Comparison of ENCODE assay signal across 8 cellular contexts in genomic region chr22:21650823-21651520, GRCh38. TPM values are rescaled to one million over a fixed set of nuclear protein-coding genes. Genes with fewer than 3 reads are reported as not detected.
DNase-seq lines count a peak whose midpoint lies in the region; ATAC-seq and TF ChIP-seq lines count a peak whose summit lies in the region.

No MANE protein-coding gene starts in this region.

- POLR2A ChIA-PET in SK-N-SH (lab: Yijun Ruan, JAX): interaction anchor here (1.5 kb wide), 2 partner anchors 9 to 15 kb away, joined by 6 read pairs; partner anchors contain the start of genes PPIL2 and SDF2L1

- no peaks in the 10 kb centered on the region for H3K27me3 Mint-ChIP-seq in activated T-cell treated with anti-CD3 and anti-CD28 coated beads, Interleukin-2, amount 50 U/mL, for 4 hours (ENCODE audit: low read depth)

- peak overlapping the region; percentile 86 for H3K4me3 Mint-ChIP-seq in activated T-cell treated with anti-CD3 and anti-CD28 coated beads, Interleukin-2, amount 50 U/mL, for 4 hours

- no peaks in the 10 kb centered on the region for H3K9me3 ChIP-seq in SK-N-SH
- H3K9me3 ChIP-seq in heart left ventricle: no peaks in the 10 kb centered on the region
- H3K9me3 ChIP-seq in stomach: no peaks in the 10 kb centered on the region

- H3K9ac ChIP-seq in SK-N-SH: peak overlapping the region; percentile 83

- TF ChIP-seq CTCF in SK-N-SH (IDR thresholded peaks at IDR 0.05) (no peak), heart left ventricle (IDR thresholded peaks at IDR 0.05) (no peak), stomach (IDR thresholded peaks at IDR 0.05) (no peak)

- H3K36me3 ChIP-seq in SK-N-SH (replicated peaks in 1 of 2; ENCODE audit: control insufficient read depth in 1 of 2, insufficient read depth in 2 of 2, low read length in 1 of 2) (peaks cover 0 to 8% of the 10 kb centered on the region in 2 experiments), heart left ventricle (peaks cover 0 to 22% (median 0%) of the 10 kb centered on the region in 9 donors), stomach (peaks cover 0 to 29% (median 15%) of the 10 kb centered on the region in 4 donors)

- peak overlapping the region; percentile 98 for H2AFZ ChIP-seq in SK-N-SH (ENCODE audit: low read depth)

- CTCF ChIA-PET in SK-N-SH (lab: Yijun Ruan, JAX): interaction anchor here (0.9 to 3.8 kb wide), 2 partner anchors 8 to 22 kb away, joined by 4 to 23 read pairs; partner anchors contain the start of gene SDF2L1

- WGBS in SK-N-SH (ENCODE audit: low lambda C conversion rate): 35% methylated on average over 6 of the region's 6 CpGs
- 10 to 19% (median 15%) methylated on average over 6 of the region's 6 CpGs for WGBS in heart left ventricle, 4 donors
- 10 to 27% (median 11%) methylated on average over 6 of the region's 6 CpGs for WGBS in stomach, 5 donors

- DNase-seq in activated T-cell treated with anti-CD3 and anti-CD28 coated beads, Interleukin-2, amount 50 U/mL, for 4 hours: no peak
- DNase-seq in activated T-cell treated with anti-CD3 and anti-CD28 coated beads, Interleukin-2, amount 50 U/mL, for 1 hour: no peak
- DNase-seq in SK-N-SH (no peak), heart left ventricle (no peak), stomach (no peak), occipital lobe (lab: John Stamatoyannopoulos, UW) (no peak)

- no peaks in the 10 kb centered on the region for H4K20me1 ChIP-seq in SK-N-SH (ENCODE audit: insufficient read depth)

- no peaks in the 10 kb centered on the region for H3K9me3 Mint-ChIP-seq in activated T-cell treated with anti-CD3 and anti-CD28 coated beads, Interleukin-2, amount 50 U/mL, for 4 hours

- H3K9me2 ChIP-seq in SK-N-SH: no peaks in the 10 kb centered on the region

- peak overlapping the region; percentile 100 for H3K4me2 ChIP-seq in SK-N-SH

- peaks cover 9% of the 10 kb centered on the region for H3K36me3 Mint-ChIP-seq in activated T-cell treated with anti-CD3 and anti-CD28 coated beads, Interleukin-2, amount 50 U/mL, for 4 hours (ENCODE audit: insufficient read depth)

- H3K4me1 ChIP-seq in SK-N-SH (ENCODE audit: control insufficient read depth in 1 of 2, insufficient read depth in 2 of 2, low read depth in 1 of 2, low read length in 1 of 2) (peaks cover 8 to 20% of the 10 kb centered on the region in 2 experiments; a peak in 2 of 4 replicates), heart left ventricle (peaks cover 0 to 30% (median 18%) of the 10 kb centered on the region in 12 donors), stomach (peaks cover 15 to 35% (median 33%) of the 10 kb centered on the region in 4 donors)

- H3K4me1 Mint-ChIP-seq in activated T-cell treated with anti-CD3 and anti-CD28 coated beads, Interleukin-2, amount 50 U/mL, for 4 hours (ENCODE audit: low read depth): peaks cover 19% of the 10 kb centered on the region

- H3K27ac ChIP-seq in SK-N-SH (ENCODE audit: low read depth in 2 of 2, low read length in 1 of 2) (peak overlapping the region; percentile 63 to 67), heart left ventricle (no peak overlapping the region), stomach (peak overlapping the region in 2 of 5 donors; percentile 31 to 54)

- H3F3A ChIP-seq in SK-N-SH (replicated peaks; ENCODE audit: insufficient read depth): peaks cover 2% of the 10 kb centered on the region

- H3K4me3 ChIP-seq in SK-N-SH (ENCODE audit: low read depth in 2 of 2, low read length in 1 of 2): peak overlapping the region; percentile 71 to 95
- H3K4me3 ChIP-seq in heart left ventricle: peak overlapping the region in 10 of 12 donors; percentile 46 to 83 (median 62)
- H3K4me3 ChIP-seq in stomach: peak overlapping the region; percentile 48 to 75 (median 59)

- peak in 1 of 2 donors; percentile 6 for ATAC-seq in activated T-cell treated with anti-CD3 and anti-CD28 coated beads, Interleukin-2, amount 50 U/mL, for 4 hours
- ATAC-seq in heart left ventricle (peak; percentile 17 to 35 (median 33)), HG02763 (IDR thresholded peaks at IDR 0.05; ENCODE audit: unreplicated experiment) (no peak), GM18861 (IDR thresholded peaks at IDR 0.05; ENCODE audit: unreplicated experiment) (no peak)

- no peak for TF ChIP-seq RAD21 in SK-N-SH (IDR thresholded peaks at IDR 0.05; ENCODE audit: low read length)

- H3K27me3 ChIP-seq in SK-N-SH (ENCODE audit: insufficient read depth) (no peaks in the 10 kb centered on the region), heart left ventricle (no peaks in the 10 kb centered on the region), stomach (peaks cover 0 to 3% (median 0%) of the 10 kb centered on the region in 3 donors)

- TF ChIP-seq POLR2A in heart left ventricle (IDR thresholded peaks at IDR 0.05): no peak
- TF ChIP-seq POLR2A in stomach (IDR thresholded peaks at IDR 0.05): no peak

- intact Hi-C loops in heart left ventricle (cut with DNase I): loop anchor here in 1 of 10 donors (5.0 kb wide), 1 partner anchor 49 kb away; no protein-coding TSS in a partner anchor
- intact Hi-C loops in stomach (cut with DNase I; ENCODE audit: low total_unique reads): no loop called here

- H3K79me2 ChIP-seq in SK-N-SH (ENCODE audit: insufficient read depth): peaks cover 15% of the 10 kb centered on the region

- TF ChIP-seq EP300 in SK-N-SH (IDR thresholded peaks at IDR 0.05; ENCODE audit: borderline replicate concordance in 1 of 2, low read depth in 1 of 2, low read length in 1 of 2) (no peak), stomach (IDR thresholded peaks at IDR 0.05) (no peak)

TF ChIP-seq in SK-N-SH, 30 proteins besides CTCF, POLR2A, EP300 and RAD21 (continues in another document):
- TF ChIP-seq MAX (IDR thresholded peaks at IDR 0.05; ENCODE audit: low read depth): no peak
- TF ChIP-seq PBX3 (IDR thresholded peaks at IDR 0.05): no peak
- no peak for TF ChIP-seq ELF1 (IDR thresholded peaks at IDR 0.05)
- TF ChIP-seq RCOR1 (IDR thresholded peaks at IDR 0.05; ENCODE audit: low read length): no peak
- TF ChIP-seq GABPA (IDR thresholded peaks at IDR 0.05; ENCODE audit: low read depth): no peak
- TF ChIP-seq FOXJ3 (CRISPR knock-in tag; IDR thresholded peaks at IDR 0.05): no peak
- TF ChIP-seq GATA2 (CRISPR knock-in tag; IDR thresholded peaks at IDR 0.05): no peak
- no peak for TF ChIP-seq NFIC (IDR thresholded peaks at IDR 0.05; ENCODE audit: borderline replicate concordance)

RNA-seq across cellular contexts. Expression of gene SDF2L1, which starts 8.9 kb away (rescaled TPM):
- total RNA-seq in activated T-cell treated with anti-CD3 and anti-CD28 coated beads, Interleukin-2, amount 50 U/mL, for 4 hours: 100 to 1,000 TPM; 151 to 173 (median 163) TPM
- 52.2 and 60.9 TPM in 2 replicates for polyA plus RNA-seq in SK-N-SH (2012; rRNA removed)
- polyA plus RNA-seq in SK-N-SH (2012; cell fraction: cytosol; rRNA removed): 29.9 and 44.0 TPM in 2 replicates
- polyA plus RNA-seq in SK-N-SH (2012; cell fraction: nucleus; rRNA removed): 17.1 and 27.1 TPM in 2 replicates
- 10 to 100 TPM; 14.1 to 54.1 (median 24.5) TPM for total RNA-seq in heart left ventricle
- polyA plus RNA-seq in heart left ventricle: 100 to 1,000 TPM in 1 of 2 donors, 10 to 100 TPM in 1; 22.7 to 226 TPM
- total RNA-seq in stomach: 100 to 1,000 TPM in 1 of 5 donors, 10 to 100 TPM in 2, 1 to 10 TPM in 1, not detected in 1; 4.0 to 101 (median 24.2) TPM
- 10 to 100 TPM; 36.4 to 42.7 (median 39.0) TPM for polyA plus RNA-seq in stomach
- 4.7 TPM for total RNA-seq in occipital lobe

RNA-seq across cellular contexts. Expression of gene PPIL2, which starts 14.8 kb away (rescaled TPM):
- 10 to 100 TPM; 40.0 to 44.7 (median 40.0) TPM for total RNA-seq in activated T-cell treated with anti-CD3 and anti-CD28 coated beads, Interleukin-2, amount 50 U/mL, for 4 hours
- polyA plus RNA-seq in SK-N-SH (2012; rRNA removed) (76.2 and 85.1 TPM in 2 replicates), heart left ventricle (10 to 100 TPM; 23.2 to 25.8 TPM), stomach (10 to 100 TPM; 20.6 to 36.0 (median 22.3) TPM)
- polyA plus RNA-seq in SK-N-SH (2012; cell fraction: cytosol; rRNA removed): 29.3 and 38.8 TPM in 2 replicates
- 289 and 297 TPM in 2 replicates for polyA plus RNA-seq in SK-N-SH (2012; cell fraction: nucleus; rRNA removed)
- total RNA-seq in heart left ventricle (10 to 100 TPM; 13.5 to 31.0 (median 23.8) TPM), stomach (10 to 100 TPM; 35.0 to 77.9 (median 51.1) TPM), occipital lobe (24.3 TPM)

RNA-seq across cellular contexts. Expression of gene CCDC116, which starts 18.4 kb away (rescaled TPM):
- 1 to 10 TPM in 1 of 3 donors, under 1 TPM in 2; 0.73 to 1.3 (median 0.86) TPM for total RNA-seq in activated T-cell treated with anti-CD3 and anti-CD28 coated beads, Interleukin-2, amount 50 U/mL, for 4 hours
- 0.28 and 0.31 TPM in 2 replicates for polyA plus RNA-seq in SK-N-SH (2012; rRNA removed)
- 0.08 and 0.09 TPM in 2 replicates for polyA plus RNA-seq in SK-N-SH (2012; cell fraction: cytosol; rRNA removed)
- 1.6 and 2.5 TPM in 2 replicates for polyA plus RNA-seq in SK-N-SH (2012; cell fraction: nucleus; rRNA removed)
- 1 to 10 TPM in 1 of 9 donors, under 1 TPM in 4, not detected in 4; 0.18 to 1.3 (median 0.26) TPM for total RNA-seq in heart left ventricle
- under 1 TPM; 0.19 to 0.27 TPM for polyA plus RNA-seq in heart left ventricle
- not detected for total RNA-seq in stomach
- under 1 TPM in 2 of 3 donors, not detected in 1; 0.25 to 0.48 TPM for polyA plus RNA-seq in stomach
- total RNA-seq in occipital lobe: 0.16 TPM

RNA-seq across cellular contexts. Expression of gene YDJC, which starts 21.1 kb away (rescaled TPM):
- total RNA-seq in activated T-cell treated with anti-CD3 and anti-CD28 coated beads, Interleukin-2, amount 50 U/mL, for 4 hours: 10 to 100 TPM; 74.5 to 91.5 (median 91.4) TPM
- 37.4 and 39.9 TPM in 2 replicates for polyA plus RNA-seq in SK-N-SH (2012; rRNA removed)
- polyA plus RNA-seq in SK-N-SH (2012; cell fraction: cytosol; rRNA removed): 18.4 and 31.5 TPM in 2 replicates
- polyA plus RNA-seq in SK-N-SH (2012; cell fraction: nucleus; rRNA removed): 56.0 and 94.8 TPM in 2 replicates
- total RNA-seq in heart left ventricle: 10 to 100 TPM in 2 of 9 donors, 1 to 10 TPM in 7; 3.0 to 19.8 (median 5.4) TPM
- polyA plus RNA-seq in heart left ventricle: 10 to 100 TPM in 1 of 2 donors, 1 to 10 TPM in 1; 8.1 to 17.5 TPM
- 10 to 100 TPM in 4 of 5 donors, 1 to 10 TPM in 1; 8.1 to 75.3 (median 41.1) TPM for total RNA-seq in stomach
- 10 to 100 TPM; 23.8 to 42.4 (median 35.1) TPM for polyA plus RNA-seq in stomach
- total RNA-seq in occipital lobe: 7.0 TPM

Comparison
In these comparisons a context has a peak if more than half of its experiments do, and no peak if none do; other contexts are left out.
1. ATAC-seq: peak in heart left ventricle (4 of 4); none in HG02763 (single experiment) and GM18861 (single experiment).
2. H3K27ac ChIP-seq: peak in SK-N-SH (2 of 2); none in heart left ventricle (0 of 12).
3. Peak in every context shown above with its lines, with median percentiles within 50 percentile points of each other: H3K4me3 ChIP-seq.